ENCODE assay signal across 27 cellular contexts in genomic region chr9:75824816-75825568, GRCh38.
"Had no signal": no experiment of that assay in that cellular context is flagged by ENCODE, and none has a peak within 500 bp of the region (broad histone marks: within the 10 kb centered on the region; RNA-seq: fewer than 3 reads in every experiment).

No MANE protein-coding gene starts in this region.

- H3K27ac Mint-ChIP-seq: activated CD4-positive, alpha-beta T cell treated with anti-CD3 and anti-CD28 coated beads, Interleukin-2, amount 10 ng/mL, durations not matched to agents 24 days and 14 days; activated CD8-positive, alpha-beta memory T cell treated with anti-CD3 and anti-CD28 coated beads, Interleukin-2, amount 10 ng/mL, durations not matched to agents 7 days and 5 days; activated CD8-positive, alpha-beta T cell treated with anti-CD3 and anti-CD28 coated beads for 36 hours; activated naive CD4-positive, alpha-beta T cell treated with anti-CD3 and anti-CD28 coated beads, Interleukin-2, amount 50 U/mL, for 24 hours; endodermal cell; naive thymus-derived CD8-positive, alpha-beta T cell; neural progenitor cell; progenitor cell of endocrine pancreas; T-helper 17 cell had no signal

- H3K27me3 Mint-ChIP-seq: activated CD4-positive, alpha-beta T cell treated with anti-CD3 and anti-CD28 coated beads, Interleukin-2, amount 10 ng/mL, durations not matched to agents 24 days and 14 days; progenitor cell of endocrine pancreas had no signal

- H3K36me3 Mint-ChIP-seq: activated CD8-positive, alpha-beta memory T cell treated with anti-CD3 and anti-CD28 coated beads, Interleukin-2, amount 10 ng/mL, durations not matched to agents 7 days and 5 days; activated naive CD4-positive, alpha-beta T cell treated with anti-CD3 and anti-CD28 coated beads, Interleukin-2, amount 50 U/mL, for 24 hours; neural progenitor cell had no signal

- H3K4me1 Mint-ChIP-seq: activated CD4-positive, alpha-beta T cell treated with anti-CD3 and anti-CD28 coated beads, Interleukin-2, amount 10 ng/mL, durations not matched to agents 24 days and 14 days; activated CD8-positive, alpha-beta memory T cell treated with anti-CD3 and anti-CD28 coated beads, Interleukin-2, amount 10 ng/mL, durations not matched to agents 7 days and 5 days; activated naive CD4-positive, alpha-beta T cell treated with anti-CD3 and anti-CD28 coated beads, Interleukin-2, amount 50 U/mL, for 24 hours; central memory CD8-positive, alpha-beta T cell; endodermal cell; naive thymus-derived CD8-positive, alpha-beta T cell; neural progenitor cell; T-helper 17 cell had no signal

- DNase-seq: activated CD4-positive, alpha-beta T cell treated with anti-CD3 and anti-CD28 coated beads, Interleukin-2, amount 10 ng/mL, durations not matched to agents 24 days and 14 days; activated CD8-positive, alpha-beta memory T cell treated with anti-CD3 and anti-CD28 coated beads, Interleukin-2, amount 10 ng/mL, durations not matched to agents 7 days and 5 days; activated CD8-positive, alpha-beta T cell treated with anti-CD3 and anti-CD28 coated beads for 36 hours; activated gamma-delta T cell; activated T-cell treated with anti-CD3 and anti-CD28 coated beads for 4 hours; anterior cingulate cortex; brain microvascular endothelial cell; colonic mucosa; endodermal cell; heart right ventricle; left colon; lower lobe of right lung; mesendoderm; naive thymus-derived CD8-positive, alpha-beta T cell; retina; sigmoid colon; stimulated activated CD4-positive, alpha-beta T cell treated with anti-CD3 and anti-CD28 coated beads, Interleukin-4, amount 100 ng/mL, for 1 hour; stimulated activated naive CD4-positive, alpha-beta T cell; SW 1271; T-helper 17 cell; testis; upper lobe of right lung had no signal

- H3K4me3 Mint-ChIP-seq: activated CD4-positive, alpha-beta T cell treated with anti-CD3 and anti-CD28 coated beads, Interleukin-2, amount 10 ng/mL, durations not matched to agents 24 days and 14 days; activated CD8-positive, alpha-beta memory T cell treated with anti-CD3 and anti-CD28 coated beads, Interleukin-2, amount 10 ng/mL, durations not matched to agents 7 days and 5 days; activated CD8-positive, alpha-beta T cell treated with anti-CD3 and anti-CD28 coated beads for 36 hours; activated naive CD4-positive, alpha-beta T cell treated with anti-CD3 and anti-CD28 coated beads, Interleukin-2, amount 50 U/mL, for 24 hours; central memory CD8-positive, alpha-beta T cell; endodermal cell; naive thymus-derived CD8-positive, alpha-beta T cell; neural progenitor cell; T-helper 17 cell had no signal

- ATAC-seq: activated CD4-positive, CD25-positive, alpha-beta regulatory T cell treated with anti-CD3 and anti-CD28 coated beads, Interleukin-2, amount 50 U/mL, for 24 hours; activated CD8-positive, alpha-beta memory T cell treated with anti-CD3 and anti-CD28 coated beads, Interleukin-2, amount 10 ng/mL, durations not matched to agents 7 days and 5 days; activated CD8-positive, alpha-beta T cell treated with anti-CD3 and anti-CD28 coated beads for 36 hours; left colon; lower lobe of right lung; naive thymus-derived CD8-positive, alpha-beta T cell; T-helper 17 cell; upper lobe of right lung had no signal

- H3K9me3 Mint-ChIP-seq: activated CD4-positive, alpha-beta T cell treated with anti-CD3 and anti-CD28 coated beads, Interleukin-2, amount 10 ng/mL, durations not matched to agents 24 days and 14 days; activated CD8-positive, alpha-beta T cell treated with anti-CD3 and anti-CD28 coated beads for 36 hours; activated naive CD4-positive, alpha-beta T cell treated with anti-CD3 and anti-CD28 coated beads, Interleukin-2, amount 50 U/mL, for 24 hours; endodermal cell had no signal
